ENCODE assay signal across 15 cellular contexts in the genomic region with DNA sequence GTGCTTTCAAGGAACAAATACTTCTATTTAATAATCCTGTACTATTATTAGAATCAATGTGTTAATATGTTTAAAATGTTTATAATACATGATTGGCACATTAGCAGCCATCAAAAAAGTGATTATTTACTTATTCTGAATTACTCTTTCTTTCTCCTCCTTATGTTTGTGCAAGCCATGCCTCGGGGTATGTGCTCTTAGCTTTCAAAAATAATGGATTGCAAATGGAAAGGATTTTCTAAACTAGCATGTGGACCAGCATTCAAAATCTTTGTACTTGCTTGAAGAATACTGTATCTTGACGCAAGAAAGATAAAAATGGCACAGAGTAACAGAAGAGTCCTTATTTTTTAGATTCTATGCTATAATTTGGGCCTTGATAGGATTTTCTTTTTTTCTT.
"Had no signal": no experiment of that assay in that cellular context is flagged by ENCODE, and none has a peak within 500 bp of the region (broad histone marks: within the 10 kb centered on the region; RNA-seq: fewer than 3 reads in every experiment).

No MANE protein-coding gene starts in this region.

- H3K36me3 Mint-ChIP-seq: natural killer cell treated with Interleukin-12 subunit alpha and Interleukin-12 subunit beta and Interleukin-15 and Interleukin-18, amount 100 ng/mL, for 72 hours had no signal

- H3K4me1 Mint-ChIP-seq: activated naive CD8-positive, alpha-beta T cell treated with anti-CD3 and anti-CD28 coated beads, Interleukin-2, amount 50 U/mL, for 24 hours had no signal

- ATAC-seq: activated CD8-positive, alpha-beta T cell treated with anti-CD3 and anti-CD28 coated beads, Interleukin-2, amount 10 ng/mL, durations not matched to agents 7 days and 5 days; activated naive CD8-positive, alpha-beta T cell treated with anti-CD3 and anti-CD28 coated beads, Interleukin-2, amount 50 U/mL, for 24 hours; natural killer cell treated with Interleukin-12 subunit alpha and Interleukin-12 subunit beta and Interleukin-15 and Interleukin-18, amount 100 ng/mL, for 72 hours; right cardiac atrium; stimulated activated naive CD8-positive, alpha-beta T cell treated with anti-CD3 and anti-CD28 coated beads, Interleukin-15, Interleukin-2, amounts not matched to agents 100 U/mL and 50 U/mL, for 24 hours had no signal

- DNase-seq: activated CD4-positive, alpha-beta T cell treated with anti-CD3 and anti-CD28 coated beads for 1 hour; activated CD4-positive, alpha-beta T cell treated with anti-CD3 and anti-CD28 coated beads, Interleukin-2, amount 50 U/mL, for 1 hour; activated CD8-positive, alpha-beta T cell treated with anti-CD3 and anti-CD28 coated beads, Interleukin-2, amount 10 ng/mL, durations not matched to agents 7 days and 5 days; activated gamma-delta T cell; activated naive CD4-positive, alpha-beta T cell treated with anti-CD3 and anti-CD28 coated beads, Interleukin-2, amount 50 U/mL, for 16 hours; activated naive CD8-positive, alpha-beta T cell treated with anti-CD3 and anti-CD28 coated beads, Interleukin-2, amount 50 U/mL, for 24 hours; kidney glomerular epithelial cell; left ventricle myocardium inferior; nucleus accumbens; right cardiac atrium; stimulated activated CD4-positive, alpha-beta T cell treated with anti-CD3 and anti-CD28 coated beads, Interleukin-4, amount 100 ng/mL, for 24 hours; stimulated activated naive CD8-positive, alpha-beta T cell treated with anti-CD3 and anti-CD28 coated beads, Interleukin-15, Interleukin-2, amounts not matched to agents 100 U/mL and 50 U/mL, for 24 hours; thyroid gland had no signal

- H3K27me3 Mint-ChIP-seq: activated naive CD8-positive, alpha-beta T cell treated with anti-CD3 and anti-CD28 coated beads, Interleukin-2, amount 50 U/mL, for 24 hours; natural killer cell treated with Interleukin-12 subunit alpha and Interleukin-12 subunit beta and Interleukin-15 and Interleukin-18, amount 100 ng/mL, for 72 hours had no signal

- H3K4me3 Mint-ChIP-seq: activated CD8-positive, alpha-beta T cell treated with anti-CD3 and anti-CD28 coated beads, Interleukin-2, amount 10 ng/mL, durations not matched to agents 7 days and 5 days; activated naive CD8-positive, alpha-beta T cell treated with anti-CD3 and anti-CD28 coated beads, Interleukin-2, amount 50 U/mL, for 24 hours; activated T-helper 1 cell treated with anti-CD3 and anti-CD28 coated beads, Interleukin-12 subunit alpha, Interleukin-12 subunit beta, Interleukin-2, Interleukin-4 antibody, amounts not matched to agents 30 ng/mL and 10 ng/mL and 1 ng/mL, durations not matched to agents 14 hours and 24 hours and 36 hours; natural killer cell treated with Interleukin-12 subunit alpha and Interleukin-12 subunit beta and Interleukin-15 and Interleukin-18, amount 100 ng/mL, for 72 hours had no signal

- H3K27ac Mint-ChIP-seq: activated CD8-positive, alpha-beta T cell treated with anti-CD3 and anti-CD28 coated beads, Interleukin-2, amount 10 ng/mL, durations not matched to agents 7 days and 5 days; activated naive CD8-positive, alpha-beta T cell treated with anti-CD3 and anti-CD28 coated beads, Interleukin-2, amount 50 U/mL, for 24 hours; activated T-helper 1 cell treated with anti-CD3 and anti-CD28 coated beads, Interleukin-12 subunit alpha, Interleukin-12 subunit beta, Interleukin-2, Interleukin-4 antibody, amounts not matched to agents 30 ng/mL and 10 ng/mL and 1 ng/mL, durations not matched to agents 14 hours and 24 hours and 36 hours; natural killer cell treated with Interleukin-12 subunit alpha and Interleukin-12 subunit beta and Interleukin-15 and Interleukin-18, amount 100 ng/mL, for 72 hours had no signal
